25 cellular contexts compared by ENCODE assay signal in the genomic region with DNA sequence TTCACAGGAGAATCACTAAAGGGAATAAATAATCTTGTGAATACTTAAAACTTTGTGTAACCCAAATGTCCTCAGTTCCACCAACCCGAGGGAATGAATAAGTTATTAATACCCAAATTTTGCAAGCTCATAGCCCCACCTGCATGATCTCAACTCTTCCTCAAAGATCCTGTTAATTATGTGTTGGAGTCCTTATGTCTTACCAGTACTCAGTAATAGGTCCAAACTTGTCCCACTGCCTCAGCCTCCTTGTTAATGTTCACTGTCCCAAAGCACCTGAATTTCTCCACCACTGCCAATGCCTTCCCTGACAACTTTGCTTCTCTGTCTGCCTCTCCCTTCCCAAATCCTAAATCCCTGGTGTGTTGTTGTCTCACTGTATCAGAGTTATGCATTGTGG. TPM values are rescaled to one million over a fixed set of nuclear protein-coding genes. Genes with fewer than 3 reads are reported as not detected.
A peak's percentile ranks its signal among the peaks of the same experiment; 100 is the strongest.
DNase-seq lines count a peak whose midpoint lies in the region; ATAC-seq, FAIRE-seq and TF ChIP-seq lines count a peak whose summit lies in the region.
"Had no signal": no experiment of that assay in that cellular context is flagged by ENCODE, and none has a peak within 500 bp of the region (broad histone marks: within the 10 kb centered on the region; RNA-seq: fewer than 3 reads in every experiment).

No MANE protein-coding gene starts in this region.

- no peak for TF ChIP-seq POLR2A in IMR-90 (IDR thresholded peaks at IDR 0.05; ENCODE audit: low read depth, low read length)

- H3K9ac ChIP-seq in IMR-90 (ENCODE audit: low read depth, low read length) (no peak overlapping the region), mammary epithelial cell (ENCODE audit: insufficient read depth, low read length) (no peak overlapping the region), smooth muscle cell (ENCODE audit: low read depth) (no peak overlapping the region)
- H3K9ac ChIP-seq: BLaER1 had no signal

- DNase-seq in IMR-90 (no peak), mammary epithelial cell (no peak), hepatocyte (ENCODE audit: low spot score) (no peak), smooth muscle cell (lab: John Stamatoyannopoulos, UW; ENCODE audit: unreplicated experiment) (no peak), HUDEP-2 (lab: John Stamatoyannopoulos, UW; ENCODE audit: unreplicated experiment in 76 of 76) (no peak), HTR-8/SVneo (ENCODE audit: insufficient read length, low spot score) (no peak)
- no peak for DNase-seq in effector CD4-positive, alpha-beta T cell
- DNase-seq: ACHN; CD4-positive, alpha-beta memory T cell; DND-41; Kasumi-1; MM.1S; NCI-H1048; NCI-H1436; NCI-H2029; NCI-H226; NCI-H524; NCI-H774; NK-92 treated with Interleukin-12 subunit alpha and Interleukin-12 subunit beta, amount 100 ng/mL, for 24 hours; SJCRH30 had no signal

- no peak overlapping the region for H3K4me2 ChIP-seq in IMR-90 (ENCODE audit: low read depth, low read length)
- peak overlapping the region; percentile 36 for H3K4me2 ChIP-seq in mammary epithelial cell (ENCODE audit: insufficient read depth, low read depth, low read length)
- no peak overlapping the region for H3K4me2 ChIP-seq in hepatocyte
- no peak overlapping the region for H3K4me2 ChIP-seq in smooth muscle cell
- H3K4me2 ChIP-seq: BLaER1 had no signal

- H3K27ac ChIP-seq in IMR-90 (ENCODE audit: insufficient read depth, low read length) (no peak overlapping the region), mammary epithelial cell (ENCODE audit: insufficient read depth, low read depth, low read length) (peak overlapping the region; percentile 7), hepatocyte (peak overlapping the region; percentile 47), smooth muscle cell (ENCODE audit: low read depth) (peak overlapping the region; percentile 39)
- H3K27ac ChIP-seq: BLaER1, SJCRH30 had no signal

- peak overlapping the region; percentile 30 to 54; a peak in 3 of 4 replicates for H4K8ac ChIP-seq in IMR-90 (ENCODE audit: low read depth in 2 of 2, low read length in 2 of 2)

- POLR2A ChIA-PET in IMR-90 (lab: Charles Lee; ENCODE audit: unreplicated experiment), result no interaction called here

- no peaks in the 10 kb centered on the region for H3K79me2 ChIP-seq in mammary epithelial cell (ENCODE audit: insufficient read depth, low read length)
- H3K79me2 ChIP-seq in hepatocyte, result no peaks in the 10 kb centered on the region
- no peaks in the 10 kb centered on the region for H3K79me2 ChIP-seq in smooth muscle cell (ENCODE audit: low read depth)

- no peak overlapping the region for H3K56ac ChIP-seq in IMR-90 (ENCODE audit: extremely low read depth, insufficient read depth, low read length)

- H2BK15ac ChIP-seq in IMR-90 (ENCODE audit: low read depth, low read length), result peak overlapping the region; percentile 97; the same call in 2 of the 3 replicates

- H3K4ac ChIP-seq in IMR-90 (ENCODE audit: low read depth, low read length), result peak overlapping the region; percentile 90

- peak overlapping the region; percentile 67; the same call in 1 of the 2 replicates for H3K23ac ChIP-seq in IMR-90 (ENCODE audit: low read depth, low read length)

- no peak for ATAC-seq in IMR-90 (ENCODE audit: low read depth)
- ATAC-seq: GM12878, HCT116, Panc1 had no signal

- H3K4me1 ChIP-seq in IMR-90 (ENCODE audit: control insufficient read depth, insufficient read depth, low read length), result peaks cover 10% of the 10 kb centered on the region
- peaks cover 49% of the 10 kb centered on the region for H3K4me1 ChIP-seq in mammary epithelial cell (ENCODE audit: insufficient read depth, low read length)
- H3K4me1 ChIP-seq in hepatocyte (ENCODE audit: insufficient read depth), result peaks cover 6% of the 10 kb centered on the region
- peaks cover 12% of the 10 kb centered on the region for H3K4me1 ChIP-seq in smooth muscle cell (ENCODE audit: low read depth)
- H3K4me1 ChIP-seq: BLaER1, SJCRH30 had no signal

- TF ChIP-seq CTCF in IMR-90 (conservative IDR thresholded peaks at IDR 0.05; ENCODE audit: low read depth, low read length) (no peak), mammary epithelial cell (conservative IDR thresholded peaks at IDR 0.05 in 1 of 2, IDR thresholded peaks at IDR 0.05 in 1 of 2; ENCODE audit: extremely low read depth in 1 of 2, insufficient read depth in 1 of 2, low read depth in 1 of 2, low read length in 2 of 2) (no peak), hepatocyte (IDR thresholded peaks at IDR 0.05; ENCODE audit: poor library complexity) (no peak), smooth muscle cell (IDR thresholded peaks at IDR 0.05; ENCODE audit: borderline replicate concordance, insufficient read depth, poor library complexity, severe bottlenecking) (no peak)

- H3K27me3 ChIP-seq in IMR-90 (ENCODE audit: control insufficient read depth, insufficient read depth, low read length), result no peaks in the 10 kb centered on the region
- H3K27me3 ChIP-seq in mammary epithelial cell (ENCODE audit: insufficient read depth, low read length), result no peaks in the 10 kb centered on the region
- no peaks in the 10 kb centered on the region for H3K27me3 ChIP-seq in hepatocyte
- H3K27me3 ChIP-seq in smooth muscle cell (ENCODE audit: low read depth), result no peaks in the 10 kb centered on the region
- H3K27me3 ChIP-seq: BLaER1, SJCRH30 had no signal

- no peak for TF ChIP-seq RAD21 in IMR-90 (IDR thresholded peaks at IDR 0.05; ENCODE audit: low read length)

- peak overlapping the region; percentile 72 for H4K91ac ChIP-seq in IMR-90 (ENCODE audit: insufficient read depth, low read depth, low read length)

- no peak for FAIRE-seq in HTR-8/SVneo (lab: Jason Lieb, UNC)
- FAIRE-seq: GM12878, H1 had no signal

- no peaks in the 10 kb centered on the region for H3K79me1 ChIP-seq in IMR-90 (ENCODE audit: low read depth in 1 of 2, low read length in 2 of 2)

- H4K5ac ChIP-seq in IMR-90 (ENCODE audit: low read depth, low read length), result no peak overlapping the region

- no peak overlapping the region for H2AK9ac ChIP-seq in IMR-90 (replicated peaks; ENCODE audit: low read depth, low read length, poor library complexity)

- H3K9me3 ChIP-seq in IMR-90 (ENCODE audit: control insufficient read depth, insufficient read depth, low read length), result no peaks in the 10 kb centered on the region
- no peaks in the 10 kb centered on the region for H3K9me3 ChIP-seq in mammary epithelial cell (replicated peaks; ENCODE audit: insufficient read depth, low read length)
- H3K9me3 ChIP-seq in hepatocyte (ENCODE audit: low read depth), result no peaks in the 10 kb centered on the region
- H3K9me3 ChIP-seq in smooth muscle cell (replicated peaks; ENCODE audit: low read depth), result no peaks in the 10 kb centered on the region

- no peak overlapping the region for H2AFZ ChIP-seq in IMR-90 (replicated peaks; ENCODE audit: low read length, poor library complexity)
- peak overlapping the region; percentile 64 for H2AFZ ChIP-seq in mammary epithelial cell (ENCODE audit: low read depth, low read length)
- H2AFZ ChIP-seq in hepatocyte, result no peak overlapping the region
- H2AFZ ChIP-seq in smooth muscle cell (ENCODE audit: low read depth), result no peak overlapping the region

- intact Hi-C loops in IMR-90 (cut with micrococcal nuclease) (no loop called here), mammary epithelial cell (cut with micrococcal nuclease) (no loop called here)

- in situ Hi-C loops in IMR-90 (cut with MboI; ENCODE audit: low sequenced_read_pairs), result no loop called here
- in situ Hi-C loops in mammary epithelial cell (cut with MboI; ENCODE audit: low sequenced_read_pairs in 2 of 2), result no loop called here

- H2AK5ac ChIP-seq in IMR-90 (ENCODE audit: low read depth, low read length), result peak overlapping the region; percentile 91

- H3K9me1 ChIP-seq in IMR-90 (ENCODE audit: insufficient read depth, low read length), result peaks cover 5% of the 10 kb centered on the region

- H3F3A ChIP-seq in smooth muscle cell (ENCODE audit: low read depth), result peaks cover 3% of the 10 kb centered on the region

- dilution Hi-C loops in IMR-90 (cut with HindIII; ENCODE audit: low sequenced_read_pairs, unreplicated experiment) (no loop called here), mammary epithelial cell (cut with HindIII; ENCODE audit: low sequenced_read_pairs) (no loop called here)

- H3K4me3 ChIP-seq in IMR-90 (ENCODE audit: insufficient read depth, low read depth, low read length) (no peak overlapping the region), mammary epithelial cell (replicated peaks in 1 of 3; ENCODE audit: insufficient read depth in 1 of 3, low read depth in 2 of 3, low read length in 3 of 3) (no peak overlapping the region), hepatocyte (no peak overlapping the region), smooth muscle cell (no peak overlapping the region)
- H3K4me3 ChIP-seq: BLaER1, GM12878, SJCRH30 had no signal

- H4K20me1 ChIP-seq in IMR-90 (ENCODE audit: insufficient read depth, low read length) (no peaks in the 10 kb centered on the region), mammary epithelial cell (ENCODE audit: insufficient read depth, low read length) (no peaks in the 10 kb centered on the region), hepatocyte (ENCODE audit: insufficient read depth, poor library complexity, severe bottlenecking) (no peaks in the 10 kb centered on the region), smooth muscle cell (ENCODE audit: low read depth) (no peaks in the 10 kb centered on the region)
- H4K20me1 ChIP-seq: BLaER1 had no signal

- no TSS peak for BruUV-seq in IMR-90 (replicated peaks; lab: Mats Ljungman, UMichigan)
- BruUV-seq in mammary epithelial cell (replicated peaks; lab: Mats Ljungman, UMichigan), result no TSS peak

- CTCF ChIA-PET in IMR-90 (lab: Yijun Ruan, JAX), result interaction anchor here (1.6 kb wide), 1 partner anchor 9 kb away, joined by 3 read pairs; no protein-coding TSS in a partner anchor
- CTCF ChIA-PET in mammary epithelial cell (lab: Charles Lee; ENCODE audit: low non-redundant PET), result interaction anchor here (0.8 kb wide), 1 partner anchor 84 kb away, joined by 6 read pairs; no protein-coding TSS in a partner anchor

- H3K9me2 ChIP-seq in hepatocyte (replicated peaks; ENCODE audit: insufficient read depth), result no peaks in the 10 kb centered on the region

- H3K14ac ChIP-seq in IMR-90 (replicated peaks; ENCODE audit: low read depth, low read length), result peak overlapping the region; percentile 39; the same call in 1 of the 2 replicates

- H3K36me3 ChIP-seq in IMR-90 (ENCODE audit: control insufficient read depth, insufficient read depth, low read length) (no peaks in the 10 kb centered on the region), mammary epithelial cell (ENCODE audit: insufficient read depth, low read length) (no peaks in the 10 kb centered on the region), hepatocyte (replicated peaks; ENCODE audit: insufficient read depth, low read depth) (no peaks in the 10 kb centered on the region), smooth muscle cell (ENCODE audit: low read depth) (no peaks in the 10 kb centered on the region)
- H3K36me3 ChIP-seq: BLaER1, SJCRH30 had no signal

- no peak overlapping the region for H3K18ac ChIP-seq in IMR-90 (ENCODE audit: low read depth, low read length)

- peak overlapping the region; percentile 77 for H2BK5ac ChIP-seq in IMR-90 (ENCODE audit: low read depth, low read length, poor library complexity, severe bottlenecking)

- H2BK20ac ChIP-seq in IMR-90 (ENCODE audit: low read depth, low read length), result peak overlapping the region; percentile 96

- WGBS in IMR-90 (ENCODE audit: extremely low coverage in 2 of 2, insufficient read length in 1 of 2), 2 experiments, result no CpG with 5 or more reads among the region's 1 CpG
- WGBS in mammary epithelial cell (ENCODE audit: low coverage, missing lambda C conversion rate), result 15% methylated on average over 1 of the region's 1 CpG
- 95% methylated on average over 1 of the region's 1 CpG for WGBS in hepatocyte (ENCODE audit: low lambda C conversion rate, missing lambda C conversion rate)
- 63% methylated on average over 1 of the region's 1 CpG for WGBS in smooth muscle cell (ENCODE audit: low lambda C conversion rate)

- H2BK120ac ChIP-seq in IMR-90 (ENCODE audit: low read depth, low read length), result peak overlapping the region; percentile 94

RNA-seq across cellular contexts. Expression of a gene that starts 46.1 kb away (rescaled TPM):
- total RNA-seq in IMR-90 (2012; rRNA removed) (9.0 and 9.2 TPM in 2 replicates), mammary epithelial cell (10 to 100 TPM in 1 of 2 donors, not detected in 1; 11.2 TPM), hepatocyte (16.1 and 16.2 TPM in 2 replicates), smooth muscle cell (8.4 and 9.3 TPM in 2 replicates)
- polyA plus RNA-seq in IMR-90 (2012; rRNA removed) (7.8 and 10.1 TPM in 2 replicates), mammary epithelial cell (1.4 TPM), hepatocyte (10.3 and 13.1 TPM in 2 replicates), smooth muscle cell (4.2 and 9.7 TPM in 2 replicates)
- 2.9 and 5.5 TPM in 2 replicates for polyA plus RNA-seq in IMR-90 (2012; cell fraction: cytosol; rRNA removed)
- polyA plus RNA-seq in IMR-90 (2012; cell fraction: nucleus; rRNA removed; ENCODE audit: low replicate concordance), result 39.5 and 39.7 TPM in 2 replicates
- polyA minus RNA-seq in mammary epithelial cell, result not detected
- total RNA-seq: SJCRH30 had no signal
